Comparison of ENCODE assay signal across 15 cellular contexts in the genomic region with DNA sequence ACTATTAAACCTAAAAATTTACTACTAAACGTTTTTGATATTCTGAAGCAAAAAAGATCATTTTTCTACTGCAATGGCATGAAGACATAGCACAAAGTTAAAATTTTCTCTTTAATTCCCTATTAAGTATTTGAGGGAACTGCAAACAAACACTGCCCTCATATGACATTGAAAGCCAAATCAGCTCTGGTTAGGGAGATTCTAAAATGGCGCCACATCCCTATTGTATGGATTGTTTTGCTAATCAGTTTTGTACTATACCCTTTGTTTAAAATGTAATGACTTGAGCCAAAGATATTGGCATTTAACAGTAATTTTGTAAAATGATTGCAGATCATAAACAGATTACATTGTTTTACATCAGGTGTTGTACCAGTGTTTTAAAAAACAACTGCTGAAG.
DNase-seq lines count a peak whose midpoint lies in the region; ATAC-seq and TF ChIP-seq lines count a peak whose summit lies in the region.
"Had no signal": no experiment of that assay in that cellular context is flagged by ENCODE, and none has a peak within 500 bp of the region (broad histone marks: within the 10 kb centered on the region; RNA-seq: fewer than 3 reads in every experiment).

No MANE protein-coding gene starts in this region.

- peak overlapping the region; percentile 32 to 43; a peak in 4 of 5 replicates for H3K4me3 Mint-ChIP-seq in H9
- no peak overlapping the region for H3K4me3 Mint-ChIP-seq in activated T-helper 17 cell treated with anti-CD3 and anti-CD28 coated beads, Interleukin-2, amount 50 U/mL, for 72 hours

- no peaks in the 10 kb centered on the region for H3K9me2 ChIP-seq in DOHH2 (replicated peaks; ENCODE audit: control insufficient read depth, low read length)

- no peak overlapping the region for H2BK20ac ChIP-seq in H9 (ENCODE audit: low read depth, low read length, poor library complexity, severe bottlenecking)

- H3K23me2 ChIP-seq in H9 (ENCODE audit: insufficient read length, low read depth, low read length, poor library complexity, severe bottlenecking), result no peaks in the 10 kb centered on the region

- H3K27me3 ChIP-seq in DOHH2 (ENCODE audit: control insufficient read depth, low read length) (peaks cover 3% of the 10 kb centered on the region; the same call in 1 of the 2 replicates), H9 (ENCODE audit: insufficient read depth, low read length) (no peaks in the 10 kb centered on the region), OCI-LY3 (ENCODE audit: low read depth, low read length) (no peaks in the 10 kb centered on the region), iPS-20b (ENCODE audit: insufficient read depth, low read length) (no peaks in the 10 kb centered on the region)

- H3F3A ChIP-seq in DOHH2 (ENCODE audit: control insufficient read depth, insufficient read depth), result no peaks in the 10 kb centered on the region

- no peaks in the 10 kb centered on the region for H3K36me3 ChIP-seq in DOHH2 (ENCODE audit: control insufficient read depth, low read length)
- peaks cover 13% of the 10 kb centered on the region for H3K36me3 ChIP-seq in OCI-LY3 (replicated peaks; ENCODE audit: low read depth, low read length)
- peaks cover 83% of the 10 kb centered on the region for H3K36me3 ChIP-seq in iPS-20b (ENCODE audit: insufficient read depth, low read depth, low read length)

- no peak overlapping the region for H3K56ac ChIP-seq in H9 (ENCODE audit: insufficient read length, low read depth, low read length)

- H3K27ac ChIP-seq in DOHH2 (ENCODE audit: low read depth, low read length) (peak overlapping the region; percentile 40; the same call in 1 of the 2 replicates), H9 (ENCODE audit: insufficient read length, low read depth, low read length) (peak overlapping the region; percentile 99), OCI-LY3 (ENCODE audit: low read length) (peak overlapping the region; percentile 88), iPS-20b (ENCODE audit: low read length) (peak overlapping the region; percentile 62)
- H3K27ac ChIP-seq: C4-2B had no signal

- H2BK120ac ChIP-seq in H9 (ENCODE audit: low read depth, low read length, poor library complexity, severe bottlenecking), result no peak overlapping the region

- TF ChIP-seq CTCF in DOHH2 (IDR thresholded peaks at IDR 0.05; ENCODE audit: low read depth, low read length, poor library complexity, severe bottlenecking) (no peak), H9 (conservative IDR thresholded peaks at IDR 0.05) (no peak), OCI-LY3 (IDR thresholded peaks at IDR 0.05; ENCODE audit: low read depth, low read length) (peak; percentile 34; the same call in 1 of the 2 replicates)

- H3K4ac ChIP-seq in H9 (ENCODE audit: low read depth, low read length), result no peak overlapping the region

- H3K9ac ChIP-seq in H9 (ENCODE audit: extremely low read depth, insufficient read length, low read length) (no peak overlapping the region), OCI-LY3 (ENCODE audit: low read length) (peak overlapping the region; percentile 69), iPS-20b (ENCODE audit: low read depth, low read length) (peak overlapping the region; percentile 77; the same call in 1 of the 2 replicates)

- peaks cover 23% of the 10 kb centered on the region for H3K4me1 ChIP-seq in DOHH2 (ENCODE audit: control insufficient read depth, low read length)
- H3K4me1 ChIP-seq in H9 (ENCODE audit: insufficient read depth, low read length), result peaks cover 16% of the 10 kb centered on the region; the same call in 1 of the 2 replicates
- peaks cover 54% of the 10 kb centered on the region for H3K4me1 ChIP-seq in OCI-LY3 (ENCODE audit: low read length)
- H3K4me1 ChIP-seq in iPS-20b (ENCODE audit: insufficient read depth, low read length), result peaks cover 55% of the 10 kb centered on the region
- H3K4me1 ChIP-seq: Caco-2 had no signal

- peaks cover 34 to 64% (median 57%) of the 10 kb centered on the region in 3 experiments for H3K36me3 Mint-ChIP-seq in H9 (ENCODE audit: insufficient read depth in 1 of 3, low read depth in 3 of 3)
- no peaks in the 10 kb centered on the region for H3K36me3 Mint-ChIP-seq in activated T-helper 17 cell treated with anti-CD3 and anti-CD28 coated beads, Interleukin-2, amount 50 U/mL, for 72 hours (ENCODE audit: low read depth)

- WGBS in H9 (ENCODE audit: extremely low coverage, insufficient read length, low lambda C conversion rate), result no CpG with 5 or more reads among the region's 2 CpGs

- no peak overlapping the region for H2BK12ac ChIP-seq in H9 (ENCODE audit: insufficient read length, low read depth, low read length)

- H4K20me1 ChIP-seq in DOHH2 (ENCODE audit: control insufficient read depth, insufficient read depth, low read depth, low read length) (no peaks in the 10 kb centered on the region), H9 (ENCODE audit: control insufficient read depth, insufficient read depth, insufficient read length) (no peaks in the 10 kb centered on the region), OCI-LY3 (ENCODE audit: insufficient read depth, low read length) (no peaks in the 10 kb centered on the region)

- no peak overlapping the region for H3K14ac ChIP-seq in H9 (ENCODE audit: insufficient read depth, low read length)

- H3K18ac ChIP-seq in H9 (ENCODE audit: insufficient read length, low read depth, low read length), result no peak overlapping the region

- H3K27me3 Mint-ChIP-seq in H9 (ENCODE audit: low read depth), result no peaks in the 10 kb centered on the region
- H3K27me3 Mint-ChIP-seq in activated T-helper 17 cell treated with anti-CD3 and anti-CD28 coated beads, Interleukin-2, amount 50 U/mL, for 72 hours, result peaks cover 9% of the 10 kb centered on the region

- H2AFZ ChIP-seq in H9 (ENCODE audit: low read length) (no peak overlapping the region), OCI-LY3 (ENCODE audit: low read depth, low read length) (peak overlapping the region; percentile 37; the same call in 1 of the 2 replicates)

- H4K5ac ChIP-seq in H9 (ENCODE audit: insufficient read length, low read depth, low read length), result no peak overlapping the region

- no peaks in the 10 kb centered on the region for H3K9me3 Mint-ChIP-seq in H9
- no peaks in the 10 kb centered on the region for H3K9me3 Mint-ChIP-seq in activated T-helper 17 cell treated with anti-CD3 and anti-CD28 coated beads, Interleukin-2, amount 50 U/mL, for 72 hours

- H3K4me1 Mint-ChIP-seq in H9, result peaks cover 67 to 69% of the 10 kb centered on the region in 2 experiments
- H3K4me1 Mint-ChIP-seq in activated T-helper 17 cell treated with anti-CD3 and anti-CD28 coated beads, Interleukin-2, amount 50 U/mL, for 72 hours, result no peaks in the 10 kb centered on the region

- no peak overlapping the region for H3K23ac ChIP-seq in H9 (ENCODE audit: insufficient read length, low read depth, low read length)

- no peaks in the 10 kb centered on the region for H3K79me1 ChIP-seq in H9 (ENCODE audit: insufficient read depth, low read depth, low read length, poor library complexity, severe bottlenecking)

- H3T11ph ChIP-seq in H9 (ENCODE audit: low read length), result no peak overlapping the region

- no peaks in the 10 kb centered on the region for H3K9me3 ChIP-seq in DOHH2 (ENCODE audit: control insufficient read depth, insufficient read depth, low read length)
- no peaks in the 10 kb centered on the region for H3K9me3 ChIP-seq in H9 (ENCODE audit: control insufficient read depth, low read depth, low read length)
- H3K9me3 ChIP-seq in OCI-LY3 (ENCODE audit: insufficient read depth, low read length), result no peaks in the 10 kb centered on the region
- H3K9me3 ChIP-seq in iPS-20b (ENCODE audit: insufficient read depth, low read depth, low read length), result no peaks in the 10 kb centered on the region
- H3K9me3 ChIP-seq: Caco-2 had no signal

- DNase-seq in H9, result no peak
- no peak for DNase-seq in A172 (ENCODE audit: low spot score)
- no peak for DNase-seq in foreskin melanocyte
- DNase-seq: 8988T, Caco-2, NCI-H1436 treated with DMSO at 0.1 percent for 48 hours, NCI-H2081, NCI-H2227 treated with DMSO at 0.1 percent for 48 hours had no signal

- no peak for ATAC-seq in HG02852 (IDR thresholded peaks at IDR 0.05; ENCODE audit: unreplicated experiment)
- no peak for ATAC-seq in activated T-helper 17 cell treated with anti-CD3 and anti-CD28 coated beads, Interleukin-2, amount 50 U/mL, for 72 hours (replicated peaks)
- ATAC-seq: HCT116 had no signal

- no peak overlapping the region for H4K91ac ChIP-seq in H9 (ENCODE audit: insufficient read length, low read depth, low read length)

- peak overlapping the region; percentile 73 to 99 (median 89) for H3K27ac Mint-ChIP-seq in H9
- no peak overlapping the region for H3K27ac Mint-ChIP-seq in activated T-helper 17 cell treated with anti-CD3 and anti-CD28 coated beads, Interleukin-2, amount 50 U/mL, for 72 hours

- H3K4me2 ChIP-seq in DOHH2 (ENCODE audit: low read length) (peak overlapping the region; percentile 69), H9 (ENCODE audit: insufficient read depth, insufficient read length, low read length) (no peak overlapping the region), OCI-LY3 (ENCODE audit: low read length) (peak overlapping the region; percentile 72)

- H2BK15ac ChIP-seq in H9 (ENCODE audit: low read depth, low read length), result no peak overlapping the region

- peak overlapping the region; percentile 55 for H3K4me3 ChIP-seq in DOHH2 (ENCODE audit: low read length)
- H3K4me3 ChIP-seq in OCI-LY3 (ENCODE audit: low read length), result peak overlapping the region; percentile 71
- peak overlapping the region; percentile 14; the same call in 1 of the 2 replicates for H3K4me3 ChIP-seq in iPS-20b (ENCODE audit: low read length)

- no peak overlapping the region for H2AK5ac ChIP-seq in H9 (ENCODE audit: insufficient read length, low read length)

- no peaks in the 10 kb centered on the region for H3K79me2 ChIP-seq in DOHH2 (ENCODE audit: control insufficient read depth, low read length)
- H3K79me2 ChIP-seq in H9 (ENCODE audit: insufficient read depth, low read length), result no peaks in the 10 kb centered on the region
- H3K79me2 ChIP-seq in OCI-LY3 (ENCODE audit: low read length), result no peaks in the 10 kb centered on the region

- H4K8ac ChIP-seq in H9 (replicated peaks; ENCODE audit: insufficient read length, low read depth, low read length), result no peak overlapping the region

- no peak overlapping the region for H2BK5ac ChIP-seq in H9 (ENCODE audit: insufficient read length, low read length)

Comparison
In these comparisons a context has a peak if more than half of its experiments do, and no peak if none do; other contexts are left out.
1. H3K27ac ChIP-seq: peak in every context shown above with its lines; median percentile 99 in H9; 88 in OCI-LY3; 62 in iPS-20b; 40 in DOHH2.
2. H3K4me3 ChIP-seq: peak in every context shown above with its lines; median percentile 71 in OCI-LY3; 55 in DOHH2; 14 in iPS-20b.